In genomic region chr16:3819741-3820724, GRCh38 we compare ENCODE assay signal across 8 cellular contexts.
A peak's percentile ranks its signal among the peaks of the same experiment; 100 is the strongest.
DNase-seq lines count a peak whose midpoint lies in the region; ATAC-seq lines count a peak whose summit lies in the region.

No MANE protein-coding gene starts in this region.

- no peak for ATAC-seq in stimulated activated naive CD8-positive, alpha-beta T cell treated with anti-CD3 and anti-CD28 coated beads, Interleukin-15, Interleukin-2, amounts not matched to agents 100 U/mL and 50 U/mL, for 24 hours

- DNase-seq in 8988T (peak; percentile 18), HS-5 (ENCODE audit: low read depth) (peak; percentile 82), SHP77 treated with DMSO at 0.1 percent for 48 hours (lab: John Stamatoyannopoulos, UW) (peak; percentile 89), fibroblast of peridontal ligament (ENCODE audit: extremely low read depth) (peak; percentile 98), putamen (ENCODE audit: low spot score) (peak; percentile 23), MV-4-11 (lab: John Stamatoyannopoulos, UW) (no peak), GM19238 (ENCODE audit: insufficient read length, low spot score) (no peak)
- no peak for DNase-seq in stimulated activated naive CD8-positive, alpha-beta T cell treated with anti-CD3 and anti-CD28 coated beads, Interleukin-15, Interleukin-2, amounts not matched to agents 100 U/mL and 50 U/mL, for 24 hours

Comparison
In these comparisons a context has a peak if more than half of its experiments do, and no peak if none do; other contexts are left out.
1. DNase-seq: peak in 8988T (single experiment), HS-5 (single experiment), SHP77 treated with DMSO at 0.1 percent for 48 hours (single experiment), fibroblast of peridontal ligament (single experiment) and putamen (single experiment); none in MV-4-11 (single experiment), stimulated activated naive CD8-positive, alpha-beta T cell treated with anti-CD3 and anti-CD28 coated beads, Interleukin-15, Interleukin-2, amounts not matched to agents 100 U/mL and 50 U/mL, for 24 hours (single experiment) and GM19238 (single experiment).